Comparison of ENCODE assay signal across 8 cellular contexts in genomic region chr7:64307254-64308018, GRCh38. TPM values are rescaled to one million over a fixed set of nuclear protein-coding genes. Genes with fewer than 3 reads are reported as not detected.
DNase-seq lines count a peak whose midpoint lies in the region; ATAC-seq and TF ChIP-seq lines count a peak whose summit lies in the region.

No MANE protein-coding gene starts in this region.

- H3K27me3 Mint-ChIP-seq in activated naive CD4-positive, alpha-beta T cell treated with anti-CD3 and anti-CD28 coated beads for 36 hours (ENCODE audit: low read depth) = no peaks in the 10 kb centered on the region

- intact Hi-C loops in activated naive CD4-positive, alpha-beta T cell treated with anti-CD3 and anti-CD28 coated beads for 36 hours (cut with micrococcal nuclease) = loop anchor here (1.0 to 5.0 kb wide), 4 partner anchors 210 to 407 kb away; partner anchors contain the start of gene ZNF680
- intact Hi-C loops in vagina (cut with DNase I) = no loop called here

- H3K9me3 Mint-ChIP-seq in activated naive CD4-positive, alpha-beta T cell treated with anti-CD3 and anti-CD28 coated beads for 36 hours = peaks cover 2% of the 10 kb centered on the region

- peak overlapping the region; percentile 54 to 58 for H3K4me3 ChIP-seq in vagina

- H3K36me3 ChIP-seq in vagina = no peaks in the 10 kb centered on the region

- peaks cover 26% of the 10 kb centered on the region for H3K4me1 Mint-ChIP-seq in activated naive CD4-positive, alpha-beta T cell treated with anti-CD3 and anti-CD28 coated beads for 36 hours (ENCODE audit: low read depth)

- CTCF ChIA-PET in activated naive CD4-positive, alpha-beta T cell treated with anti-CD3 and anti-CD28 coated beads for 36 hours (lab: Charles Lee) = interaction anchor here (0.5 to 0.7 kb wide), 2 partner anchors 13 to 358 kb away, joined by 3 to 4 read pairs; partner anchors contain the start of gene ZNF107

- peak overlapping the region; percentile 89 for H3K4me3 Mint-ChIP-seq in activated naive CD4-positive, alpha-beta T cell treated with anti-CD3 and anti-CD28 coated beads for 36 hours

- TF ChIP-seq CTCF in vagina (IDR thresholded peaks at IDR 0.05) = peak in 1 of 3 experiments; percentile 29

- peak overlapping the region; percentile 92 for H3K27ac ChIP-seq in vagina

- H3K36me3 Mint-ChIP-seq in activated naive CD4-positive, alpha-beta T cell treated with anti-CD3 and anti-CD28 coated beads for 36 hours (ENCODE audit: low read depth) = peaks cover 5% of the 10 kb centered on the region

- H3K4me1 ChIP-seq in vagina = peaks cover 15% of the 10 kb centered on the region

- H3K9me3 ChIP-seq in vagina = no peaks in the 10 kb centered on the region

- peak in 1 of 2 donors; percentile 23 for TF ChIP-seq POLR2A in vagina (IDR thresholded peaks at IDR 0.05)

- H3K27me3 ChIP-seq in vagina = no peaks in the 10 kb centered on the region

- H3K27ac Mint-ChIP-seq in activated naive CD4-positive, alpha-beta T cell treated with anti-CD3 and anti-CD28 coated beads for 36 hours = peak overlapping the region; percentile 95

- DNase-seq in DMS 273 (lab: John Stamatoyannopoulos, UW; ENCODE audit: unreplicated experiment) (peak; percentile 98), HuH-7 (ENCODE audit: low spot score) (peak; percentile 74), RPMI8226 (peak; percentile 99), globus pallidus (ENCODE audit: low spot score) (peak; percentile 97), renal cortical epithelial cell (ENCODE audit: low read depth) (peak; percentile 90), vagina (ENCODE audit: extremely low spot score in 2 of 2) (peak; percentile 97)
- peak; percentile 95 for DNase-seq in activated naive CD4-positive, alpha-beta T cell treated with anti-CD3 and anti-CD28 coated beads for 36 hours

- ATAC-seq in GM21360 (IDR thresholded peaks at IDR 0.05; ENCODE audit: unreplicated experiment) = peak; percentile 97

RNA-seq across cellular contexts. Expression of gene ZNF736, which starts 6.3 kb away (rescaled TPM):
- total RNA-seq in activated naive CD4-positive, alpha-beta T cell treated with anti-CD3 and anti-CD28 coated beads for 36 hours = 10 to 100 TPM; 22.7 to 24.0 TPM
- total RNA-seq in renal cortical epithelial cell (16.5 and 33.0 TPM in 2 replicates), vagina (11.3 TPM)

Comparison
In these comparisons a context has a peak if more than half of its experiments do, and no peak if none do; other contexts are left out.
1. Peak in every context shown above with its lines: DNase-seq, ATAC-seq, H3K4me3 ChIP-seq and H3K27ac ChIP-seq.